In the genomic region with DNA sequence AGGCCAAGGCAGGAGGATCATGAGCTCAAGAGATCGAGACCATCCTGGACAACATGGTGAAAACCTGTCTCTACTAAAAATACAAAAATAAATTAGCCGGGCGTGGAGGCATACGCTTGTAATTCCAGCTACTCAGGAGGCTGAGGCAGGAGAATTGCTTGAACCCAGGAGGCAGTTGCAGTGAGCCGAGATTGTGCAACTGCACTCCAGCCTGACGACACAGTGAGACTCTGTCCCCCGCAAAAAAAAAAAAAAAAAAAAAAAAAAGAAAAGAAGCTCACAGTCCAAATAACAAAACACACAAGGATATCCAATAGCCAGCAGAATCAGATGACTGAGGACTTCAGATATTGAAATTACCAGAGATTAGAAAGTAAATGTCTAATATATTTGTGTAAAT, we compare ENCODE assay signal across 21 cellular contexts.
"Had no signal": no experiment of that assay in that cellular context is flagged by ENCODE, and none has a peak within 500 bp of the region (broad histone marks: within the 10 kb centered on the region; RNA-seq: fewer than 3 reads in every experiment).

No MANE protein-coding gene starts in this region.

- DNase-seq: dorsolateral prefrontal cortex; effector CD4-positive, alpha-beta T cell; hypothalamus; mesenchymal stem cell; midbrain; naive thymus-derived CD8-positive, alpha-beta T cell; nephron progenitor cell; occipital lobe; ovary; posterior cingulate gyrus; psoas muscle; right cardiac atrium; spleen; stimulated activated CD4-positive, alpha-beta T cell treated with anti-CD3 and anti-CD28 coated beads, Interleukin-4, amount 100 ng/mL, for 4 hours; stimulated activated naive CD8-positive, alpha-beta T cell treated with anti-CD3 and anti-CD28 coated beads, Interleukin-15, Interleukin-2, amounts not matched to agents 100 U/mL and 50 U/mL, for 24 hours; substantia nigra; testis; tibial artery; upper lobe of left lung had no signal

- H3K27me3 ChIP-seq: dorsolateral prefrontal cortex, ovary, spleen, testis, tibial artery, upper lobe of left lung had no signal

- H3K9me3 ChIP-seq: ovary, psoas muscle, spleen, testis, tibial artery, upper lobe of left lung had no signal

- H3K4me3 ChIP-seq: dorsolateral prefrontal cortex, ovary, psoas muscle, skin epidermis, spleen, testis, tibial artery, upper lobe of left lung had no signal

- ATAC-seq: naive thymus-derived CD8-positive, alpha-beta T cell; psoas muscle; right cardiac atrium; stimulated activated memory B cell treated with anti-CD40 and anti-IgM and Interleukin-4, amounts not matched to agents 10 μg/mL and 1 μg/mL and 100 μg/mL, for 72 hours; stimulated activated naive CD8-positive, alpha-beta T cell treated with anti-CD3 and anti-CD28 coated beads, Interleukin-15, Interleukin-2, amounts not matched to agents 100 U/mL and 50 U/mL, for 24 hours had no signal

- H3K27ac ChIP-seq: ovary, psoas muscle, skin epidermis, spleen, testis, tibial artery, upper lobe of left lung had no signal

- H3K36me3 ChIP-seq: ovary had no signal
